ENCODE assay signal across 15 cellular contexts in genomic region chr1:27074175-27074780, GRCh38.
A peak's percentile ranks its signal among the peaks of the same experiment; 100 is the strongest.
DNase-seq lines count a peak whose midpoint lies in the region; ATAC-seq, FAIRE-seq and TF ChIP-seq lines count a peak whose summit lies in the region.
"Had no signal": no experiment of that assay in that cellular context is flagged by ENCODE, and none has a peak within 500 bp of the region (broad histone marks: within the 10 kb centered on the region; RNA-seq: fewer than 3 reads in every experiment).

No MANE protein-coding gene starts in this region.

- TF ChIP-seq POLR2A in NB4 (IDR thresholded peaks at IDR 0.05; ENCODE audit: extremely low read depth, insufficient read length) = no peak
- TF ChIP-seq POLR2A in endothelial cell of umbilical vein (IDR thresholded peaks at IDR 0.05; ENCODE audit: low read depth, low read length) = no peak

- BruUV-seq in endothelial cell of umbilical vein (replicated peaks; lab: Mats Ljungman, UMichigan) = no TSS peak

- no peaks in the 10 kb centered on the region for H3K23me2 ChIP-seq in H9 (ENCODE audit: insufficient read length, low read depth, low read length, poor library complexity, severe bottlenecking)

- no peak overlapping the region for H3K4ac ChIP-seq in H9 (ENCODE audit: low read depth, low read length)

- H3K27me3 ChIP-seq in endothelial cell of umbilical vein (ENCODE audit: control insufficient read depth in 2 of 2, insufficient read depth in 2 of 2, low read length in 2 of 2) (peaks cover 0 to 4% of the 10 kb centered on the region in 2 experiments), H9 (ENCODE audit: insufficient read depth, low read length) (no peaks in the 10 kb centered on the region)

- no peak overlapping the region for H4K8ac ChIP-seq in H9 (replicated peaks; ENCODE audit: insufficient read length, low read depth, low read length)

- no CpG with 5 or more reads among the region's 3 CpGs for WGBS in H9 (ENCODE audit: extremely low coverage, insufficient read length, low lambda C conversion rate)

- H3T11ph ChIP-seq in H9 (ENCODE audit: low read length) = no peak overlapping the region

- TF ChIP-seq CTCF in NB4 (IDR thresholded peaks at IDR 0.05; ENCODE audit: low read depth, low read length) = no peak
- TF ChIP-seq CTCF in endothelial cell of umbilical vein (IDR thresholded peaks at IDR 0.05; ENCODE audit: extremely low read depth in 1 of 2, insufficient read depth in 1 of 2, low read depth in 1 of 2, low read length in 2 of 2) = no peak
- TF ChIP-seq CTCF in H9 (conservative IDR thresholded peaks at IDR 0.05) = no peak

- H2AFZ ChIP-seq in endothelial cell of umbilical vein (ENCODE audit: low read depth, low read length) (no peak overlapping the region), H9 (ENCODE audit: low read length) (no peak overlapping the region)

- H3K36me3 ChIP-seq in endothelial cell of umbilical vein (ENCODE audit: control insufficient read depth in 2 of 2, extremely low read depth in 1 of 2, insufficient read depth in 2 of 2, low read length in 2 of 2) = no peaks in the 10 kb centered on the region
- H3K36me3 ChIP-seq: heart right ventricle, tibial artery had no signal

- no peak overlapping the region for H3K56ac ChIP-seq in H9 (ENCODE audit: insufficient read length, low read depth, low read length)

- FAIRE-seq in endothelial cell of umbilical vein (lab: Jason Lieb, UNC) = no peak

- H3K36me3 Mint-ChIP-seq in activated CD4-positive, alpha-beta T cell treated with anti-CD3 and anti-CD28 coated beads for 36 hours (ENCODE audit: low read depth) = no peaks in the 10 kb centered on the region
- no peaks in the 10 kb centered on the region for H3K36me3 Mint-ChIP-seq in stimulated activated effector memory CD8-positive, alpha-beta T cell treated with anti-CD3 and anti-CD28 coated beads, Interleukin-12 subunit alpha, Interleukin-12 subunit beta, amount 100 ng/mL, for 72 hours
- H3K36me3 Mint-ChIP-seq in H9 (ENCODE audit: insufficient read depth in 1 of 3, low read depth in 3 of 3) = no peaks in the 10 kb centered on the region
- H3K36me3 Mint-ChIP-seq: activated CD4-positive, alpha-beta memory T cell treated with anti-CD3 and anti-CD28 coated beads for 36 hours had no signal

- H3K27ac ChIP-seq in endothelial cell of umbilical vein (ENCODE audit: insufficient read depth, low read depth, low read length) (no peak overlapping the region), H9 (ENCODE audit: insufficient read length, low read depth, low read length) (no peak overlapping the region)
- H3K27ac ChIP-seq: heart right ventricle, tibial artery had no signal

- no peak overlapping the region for H4K5ac ChIP-seq in H9 (ENCODE audit: insufficient read length, low read depth, low read length)

- H3K79me2 ChIP-seq in endothelial cell of umbilical vein (ENCODE audit: control insufficient read depth, insufficient read depth, low read length) (no peaks in the 10 kb centered on the region), H9 (ENCODE audit: insufficient read depth, low read length) (no peaks in the 10 kb centered on the region)

- H3K23ac ChIP-seq in H9 (ENCODE audit: insufficient read length, low read depth, low read length) = no peak overlapping the region

- H2BK12ac ChIP-seq in H9 (ENCODE audit: insufficient read length, low read depth, low read length) = no peak overlapping the region

- dilution Hi-C loops in endothelial cell of umbilical vein (cut with MboI; ENCODE audit: extremely low pct_ligation_motif_present, low sequenced_read_pairs) = no loop called here

- ATAC-seq in activated CD4-positive, alpha-beta T cell treated with anti-CD3 and anti-CD28 coated beads for 36 hours = peak; percentile 36
- ATAC-seq in stimulated activated effector memory CD8-positive, alpha-beta T cell treated with anti-CD3 and anti-CD28 coated beads, Interleukin-12 subunit alpha, Interleukin-12 subunit beta, amount 100 ng/mL, for 72 hours = peak; percentile 43
- ATAC-seq: heart right ventricle had no signal

- no peak overlapping the region for H2BK120ac ChIP-seq in H9 (ENCODE audit: low read depth, low read length, poor library complexity, severe bottlenecking)

- H4K20me1 ChIP-seq in endothelial cell of umbilical vein (replicated peaks; ENCODE audit: control insufficient read depth, extremely low read depth, insufficient read depth, low read length) = no peaks in the 10 kb centered on the region
- no peaks in the 10 kb centered on the region for H4K20me1 ChIP-seq in H9 (ENCODE audit: control insufficient read depth, insufficient read depth, insufficient read length)

- intact Hi-C loops in activated CD4-positive, alpha-beta T cell treated with anti-CD3 and anti-CD28 coated beads for 36 hours (cut with DNase I, micrococcal nuclease) = no loop called here
- intact Hi-C loops in endothelial cell of umbilical vein (cut with micrococcal nuclease) = no loop called here

- no peaks in the 10 kb centered on the region for H3K27me3 Mint-ChIP-seq in activated CD4-positive, alpha-beta T cell treated with anti-CD3 and anti-CD28 coated beads for 36 hours
- H3K27me3 Mint-ChIP-seq in H9 (ENCODE audit: low read depth) = no peaks in the 10 kb centered on the region; the same call in 1 of the 2 replicates

- no peaks in the 10 kb centered on the region for H3K9me3 Mint-ChIP-seq in activated CD4-positive, alpha-beta T cell treated with anti-CD3 and anti-CD28 coated beads for 36 hours (ENCODE audit: low read depth)
- no peaks in the 10 kb centered on the region for H3K9me3 Mint-ChIP-seq in stimulated activated effector memory CD8-positive, alpha-beta T cell treated with anti-CD3 and anti-CD28 coated beads, Interleukin-12 subunit alpha, Interleukin-12 subunit beta, amount 100 ng/mL, for 72 hours
- H3K9me3 Mint-ChIP-seq in H9 = no peaks in the 10 kb centered on the region
- H3K9me3 Mint-ChIP-seq: activated CD4-positive, alpha-beta memory T cell treated with anti-CD3 and anti-CD28 coated beads for 36 hours had no signal

- no peaks in the 10 kb centered on the region for H3K9me1 ChIP-seq in endothelial cell of umbilical vein (replicated peaks; ENCODE audit: control insufficient read depth, extremely low read depth, insufficient read depth, low read length)

- DNase-seq in activated CD4-positive, alpha-beta T cell treated with anti-CD3 and anti-CD28 coated beads for 36 hours = no peak
- DNase-seq in activated CD4-positive, alpha-beta T cell treated with anti-CD3 and anti-CD28 coated beads, Interleukin-2, amount 50 U/mL, for 48 hours = no peak
- DNase-seq in NB4 (ENCODE audit: low read depth) = peak; percentile 40
- DNase-seq in endothelial cell of umbilical vein (ENCODE audit: low read depth, low spot score) = peak; percentile 14
- no peak for DNase-seq in stimulated activated effector memory CD8-positive, alpha-beta T cell treated with anti-CD3 and anti-CD28 coated beads, Interleukin-12 subunit alpha, Interleukin-12 subunit beta, amount 100 ng/mL, for 72 hours (ENCODE audit: low spot score in 2 of 2)
- DNase-seq in NCI-H128 (lab: John Stamatoyannopoulos, UW; ENCODE audit: unreplicated experiment) = no peak
- DNase-seq in DMS79 treated with DMSO at 0.1 percent for 48 hours (lab: John Stamatoyannopoulos, UW) = no peak
- no peak for DNase-seq in H9
- DNase-seq: activated CD4-positive, alpha-beta memory T cell treated with anti-CD3 and anti-CD28 coated beads for 36 hours; activated effector memory CD4-positive, alpha-beta T cell treated with Interleukin-2 at 50 U/mL for 16 hours; heart right ventricle; NCI-H2227 treated with DMSO at 0.1 percent for 48 hours; T-helper 2 cell; tibial artery had no signal

- no peak overlapping the region for H3K18ac ChIP-seq in H9 (ENCODE audit: insufficient read length, low read depth, low read length)

- CTCF ChIA-PET in activated CD4-positive, alpha-beta T cell treated with anti-CD3 and anti-CD28 coated beads for 36 hours (lab: Charles Lee) = interaction anchor here (0.5 to 1.1 kb wide), 4 partner anchors 22 to 80 kb away, joined by 3 to 4 read pairs (median 3); no protein-coding TSS in a partner anchor
- CTCF ChIA-PET in endothelial cell of umbilical vein (lab: Charles Lee) = interaction anchor here (1.0 to 2.7 kb wide), 5 partner anchors 19 to 30 kb away, joined by 4 to 17 read pairs (median 7); no protein-coding TSS in a partner anchor

- H2BK5ac ChIP-seq in H9 (ENCODE audit: insufficient read length, low read length) = no peak overlapping the region

- H2BK20ac ChIP-seq in H9 (ENCODE audit: low read depth, low read length, poor library complexity, severe bottlenecking) = no peak overlapping the region

- no peak overlapping the region for H4K91ac ChIP-seq in H9 (ENCODE audit: insufficient read length, low read depth, low read length)

- H3K9ac ChIP-seq in endothelial cell of umbilical vein (replicated peaks; ENCODE audit: extremely low read depth, insufficient read depth, low read length) (no peak overlapping the region), H9 (ENCODE audit: extremely low read depth, insufficient read length, low read length) (no peak overlapping the region)

- H3K9me3 ChIP-seq in endothelial cell of umbilical vein (replicated peaks; ENCODE audit: control insufficient read depth, insufficient read depth, low read length) = no peaks in the 10 kb centered on the region
- no peaks in the 10 kb centered on the region for H3K9me3 ChIP-seq in H9 (ENCODE audit: control insufficient read depth, low read depth, low read length)
- H3K9me3 ChIP-seq: tibial artery had no signal

- no peak overlapping the region for H3K4me3 ChIP-seq in NB4 (ENCODE audit: low read depth, low read length)
- H3K4me3 ChIP-seq in endothelial cell of umbilical vein (replicated peaks in 1 of 3; ENCODE audit: insufficient read depth in 1 of 3, low read depth in 1 of 3, low read length in 3 of 3) = no peak overlapping the region
- H3K4me3 ChIP-seq: heart right ventricle, smooth muscle cell, tibial artery had no signal

- no peak overlapping the region for H3K14ac ChIP-seq in H9 (ENCODE audit: insufficient read depth, low read length)

- no peaks in the 10 kb centered on the region for H3K79me1 ChIP-seq in H9 (ENCODE audit: insufficient read depth, low read depth, low read length, poor library complexity, severe bottlenecking)

- H3K4me1 Mint-ChIP-seq in activated CD4-positive, alpha-beta T cell treated with anti-CD3 and anti-CD28 coated beads for 36 hours = no peaks in the 10 kb centered on the region
- H3K4me1 Mint-ChIP-seq in stimulated activated effector memory CD8-positive, alpha-beta T cell treated with anti-CD3 and anti-CD28 coated beads, Interleukin-12 subunit alpha, Interleukin-12 subunit beta, amount 100 ng/mL, for 72 hours = no peaks in the 10 kb centered on the region
- peaks cover 9 to 15% of the 10 kb centered on the region in 2 experiments; a peak in 3 of 4 replicates for H3K4me1 Mint-ChIP-seq in H9

- no peak overlapping the region for H2BK15ac ChIP-seq in H9 (ENCODE audit: low read depth, low read length)

- H3K27ac Mint-ChIP-seq in activated CD4-positive, alpha-beta T cell treated with anti-CD3 and anti-CD28 coated beads for 36 hours = no peak overlapping the region
- no peak overlapping the region for H3K27ac Mint-ChIP-seq in stimulated activated effector memory CD8-positive, alpha-beta T cell treated with anti-CD3 and anti-CD28 coated beads, Interleukin-12 subunit alpha, Interleukin-12 subunit beta, amount 100 ng/mL, for 72 hours
- no peak overlapping the region; a peak in 1 of 7 replicates for H3K27ac Mint-ChIP-seq in H9
- H3K27ac Mint-ChIP-seq: activated CD4-positive, alpha-beta memory T cell treated with anti-CD3 and anti-CD28 coated beads for 36 hours had no signal

- no peak overlapping the region for H3K4me3 Mint-ChIP-seq in activated CD4-positive, alpha-beta T cell treated with anti-CD3 and anti-CD28 coated beads for 36 hours
- no peak overlapping the region for H3K4me3 Mint-ChIP-seq in stimulated activated effector memory CD8-positive, alpha-beta T cell treated with anti-CD3 and anti-CD28 coated beads, Interleukin-12 subunit alpha, Interleukin-12 subunit beta, amount 100 ng/mL, for 72 hours
- H3K4me3 Mint-ChIP-seq in H9 = no peak overlapping the region
- H3K4me3 Mint-ChIP-seq: activated CD4-positive, alpha-beta memory T cell treated with anti-CD3 and anti-CD28 coated beads for 36 hours had no signal

- H2AK5ac ChIP-seq in H9 (ENCODE audit: insufficient read length, low read length) = no peak overlapping the region

- no peaks in the 10 kb centered on the region for H3K4me1 ChIP-seq in endothelial cell of umbilical vein (ENCODE audit: control insufficient read depth, extremely low read depth, insufficient read depth, low read length)
- no peaks in the 10 kb centered on the region for H3K4me1 ChIP-seq in H9 (ENCODE audit: insufficient read depth, low read length)
- H3K4me1 ChIP-seq: tibial artery had no signal

- no peak overlapping the region for H3K4me2 ChIP-seq in endothelial cell of umbilical vein (ENCODE audit: insufficient read depth, low read length)
- no peak overlapping the region for H3K4me2 ChIP-seq in H9 (ENCODE audit: insufficient read depth, insufficient read length, low read length)
- H3K4me2 ChIP-seq: smooth muscle cell had no signal

- POLR2A ChIA-PET in activated CD4-positive, alpha-beta T cell treated with anti-CD3 and anti-CD28 coated beads for 36 hours (lab: Charles Lee) = no interaction called here
- POLR2A ChIA-PET in endothelial cell of umbilical vein (lab: Charles Lee) = no interaction called here

Comparison
In these comparisons a context has a peak if more than half of its experiments do, and no peak if none do; other contexts are left out.
1. DNase-seq: peak in NB4 (single experiment) and endothelial cell of umbilical vein (single experiment); none in activated CD4-positive, alpha-beta T cell treated with anti-CD3 and anti-CD28 coated beads for 36 hours (single experiment), activated CD4-positive, alpha-beta T cell treated with anti-CD3 and anti-CD28 coated beads, Interleukin-2, amount 50 U/mL, for 48 hours (0 of 2), stimulated activated effector memory CD8-positive, alpha-beta T cell treated with anti-CD3 and anti-CD28 coated beads, Interleukin-12 subunit alpha, Interleukin-12 subunit beta, amount 100 ng/mL, for 72 hours (0 of 2), NCI-H128 (single experiment), DMS79 treated with DMSO at 0.1 percent for 48 hours (single experiment) and H9 (single experiment).